Comparison of ENCODE assay signal across 9 cellular contexts in the genomic region with DNA sequence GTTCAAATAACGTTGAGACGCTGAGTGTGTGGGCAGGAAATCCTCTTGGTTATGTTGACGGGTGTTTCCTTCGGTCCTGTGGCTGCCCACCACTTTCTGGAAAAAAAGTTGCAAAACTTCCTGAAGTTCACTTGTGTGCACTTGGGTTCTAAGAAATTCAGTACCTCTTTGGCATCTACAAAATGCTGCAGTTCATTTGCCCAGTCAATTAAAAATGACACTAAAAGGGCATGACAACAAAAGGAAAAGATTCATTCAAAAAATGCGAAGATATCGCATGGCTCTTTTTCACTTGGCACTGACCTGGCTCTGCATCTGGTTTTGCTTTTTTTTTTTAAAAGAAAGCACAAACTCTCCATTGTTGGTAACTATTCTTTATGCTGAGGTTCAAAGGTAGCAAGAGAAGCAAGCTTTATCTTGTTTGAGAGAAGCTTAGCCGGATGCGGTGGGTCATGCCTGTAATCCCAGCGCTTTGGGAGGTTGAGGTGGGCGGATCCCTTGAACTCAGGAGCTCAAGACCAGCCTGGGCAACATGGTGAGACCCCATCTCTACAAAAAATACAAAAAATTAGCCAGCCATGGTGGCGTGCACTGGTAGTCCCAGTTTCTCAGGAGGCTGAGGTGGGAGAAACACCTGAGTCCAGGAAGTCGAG. TPM values are rescaled to one million over a fixed set of nuclear protein-coding genes. Genes with fewer than 3 reads are reported as not detected.
DNase-seq lines count a peak whose midpoint lies in the region; ATAC-seq and TF ChIP-seq lines count a peak whose summit lies in the region.
"Had no signal": no experiment of that assay in that cellular context is flagged by ENCODE, and none has a peak within 500 bp of the region (broad histone marks: within the 10 kb centered on the region; RNA-seq: fewer than 3 reads in every experiment).

No MANE protein-coding gene starts in this region.

- no peak overlapping the region for H3K9ac ChIP-seq in duodenal mucosa (ENCODE audit: low read depth in 1 of 2, low read length in 2 of 2)

- H3K4me3 ChIP-seq in HEK293 (ENCODE audit: low read depth, low read length), result no peak overlapping the region
- H3K4me3 ChIP-seq in duodenal mucosa (ENCODE audit: low read depth in 1 of 2, low read length in 2 of 2), result peak overlapping the region; percentile 29 to 30
- no peak overlapping the region for H3K4me3 ChIP-seq in sigmoid colon

- ATAC-seq in activated CD4-positive, CD25-positive, alpha-beta regulatory T cell treated with anti-CD3 and anti-CD28 coated beads, Interleukin-2, amount 50 U/mL, for 24 hours, result no peak
- no peak for ATAC-seq in GM19023 (IDR thresholded peaks at IDR 0.05; ENCODE audit: unreplicated experiment)

- DNase-seq in T-helper 1 cell (peak in 4 of 5 donors; percentile 17 to 91 (median 28)), sigmoid colon (no peak), NCI-H2171 (lab: John Stamatoyannopoulos, UW) (no peak), HEK293T (ENCODE audit: extremely low spot score) (no peak)
- DNase-seq: NCI-H526 had no signal

- intact Hi-C loops in sigmoid colon (cut with DNase I), result no loop called here

- no peaks in the 10 kb centered on the region for H3K9me3 ChIP-seq in HEK293 (ENCODE audit: control insufficient read depth, insufficient read depth, low read depth, low read length)
- H3K9me3 ChIP-seq in duodenal mucosa (ENCODE audit: control insufficient read depth in 1 of 2, low read length in 2 of 2), result no peaks in the 10 kb centered on the region
- no peaks in the 10 kb centered on the region for H3K9me3 ChIP-seq in sigmoid colon

- POLR2A ChIA-PET in HEK293 (lab: Yijun Ruan, JAX) (no interaction called here), HEK293T (lab: Yijun Ruan, JAX) (interaction anchor here (6.7 kb wide), 1 partner anchor 11 kb away, joined by 48 read pairs; a partner anchor contains a TSS)

- no peak for TF ChIP-seq POLR2A in sigmoid colon (IDR thresholded peaks at IDR 0.05)

- no peak for TF ChIP-seq EP300 in sigmoid colon (IDR thresholded peaks at IDR 0.05)

- no peaks in the 10 kb centered on the region for H3K4me1 ChIP-seq in HEK293 (ENCODE audit: control insufficient read depth, insufficient read depth, low read length)
- H3K4me1 ChIP-seq in duodenal mucosa (ENCODE audit: control insufficient read depth in 1 of 2, insufficient read depth in 2 of 2, low read length in 2 of 2), result peaks cover 24 to 29% of the 10 kb centered on the region in 2 donors
- peaks cover 0 to 15% (median 4%) of the 10 kb centered on the region in 4 donors for H3K4me1 ChIP-seq in sigmoid colon

- no peaks in the 10 kb centered on the region for H3K36me3 ChIP-seq in HEK293 (ENCODE audit: control insufficient read depth in 2 of 2, insufficient read depth in 1 of 2, low read length in 2 of 2)
- H3K36me3 ChIP-seq in duodenal mucosa (ENCODE audit: control insufficient read depth in 1 of 2, insufficient read depth in 2 of 2, low read length in 2 of 2), result no peaks in the 10 kb centered on the region
- H3K36me3 ChIP-seq in sigmoid colon, result no peaks in the 10 kb centered on the region

- no peaks in the 10 kb centered on the region for H3K27me3 ChIP-seq in duodenal mucosa (ENCODE audit: control insufficient read depth in 1 of 2, insufficient read depth in 2 of 2, low read length in 2 of 2)
- no peaks in the 10 kb centered on the region for H3K27me3 ChIP-seq in sigmoid colon

- WGBS in sigmoid colon, 2 donors, result 45 to 83% methylated on average over 12 of the region's 12 CpGs

- H3K27ac ChIP-seq in HEK293 (ENCODE audit: extremely low read depth, low read depth, low read length) (no peak overlapping the region), duodenal mucosa (ENCODE audit: low read depth, low read length) (no peak overlapping the region), sigmoid colon (peak overlapping the region in 3 of 4 donors; percentile 27 to 53 (median 37))

- TF ChIP-seq CTCF in HEK293 (tag by site-specific recombination; IDR thresholded peaks at IDR 0.05) (no peak), sigmoid colon (IDR thresholded peaks at IDR 0.05) (no peak)

- CTCF ChIA-PET in HEK293 (lab: Yijun Ruan, JAX) (interaction anchor here (0.6 to 2.3 kb wide), 3 partner anchors 18 to 419 kb away, joined by 3 to 7 read pairs (median 5); no protein-coding TSS in a partner anchor), HEK293T (lab: Yijun Ruan, JAX) (interaction anchor here (0.6 to 0.8 kb wide), 2 partner anchors 19 kb away, joined by 3 to 4 read pairs; no protein-coding TSS in a partner anchor)

TF ChIP-seq in HEK293, 187 proteins besides CTCF, POLR2A, EP300 and RAD21:
- TF ChIP-seq ZNF121 (tag by site-specific recombination; IDR thresholded peaks at IDR 0.05) (peak; percentile 73), ZNF292 (tag by site-specific recombination; IDR thresholded peaks at IDR 0.05; ENCODE audit: borderline replicate concordance, low read depth) (no peak)

TF ChIP-seq in HEK293T, 16 proteins besides CTCF, POLR2A, EP300 and RAD21:
- TF ChIP-seq CTBP1 (IDR thresholded peaks at IDR 0.05; ENCODE audit: borderline replicate concordance), result no peak

RNA-seq across cellular contexts. Expression of a gene that starts 10.6 kb away (rescaled TPM):
- total RNA-seq in sigmoid colon, result 100 to 1,000 TPM in 2 of 4 donors, 10 to 100 TPM in 2; 76.7 to 126 (median 106) TPM
- polyA plus RNA-seq in sigmoid colon, result 100 to 1,000 TPM in 2 of 3 donors, 10 to 100 TPM in 1; 87.6 to 134 (median 106) TPM

RNA-seq across cellular contexts. Expression of a gene that starts 38.5 kb away (rescaled TPM):
- total RNA-seq in sigmoid colon, result 10 to 100 TPM; 23.9 to 33.2 (median 29.8) TPM
- polyA plus RNA-seq in sigmoid colon, result 10 to 100 TPM in 1 of 3 donors, 1 to 10 TPM in 2; 9.6 to 10.4 (median 9.6) TPM

Comparison
In these comparisons a context has a peak if more than half of its experiments do, and no peak if none do; other contexts are left out.
1. H3K27ac ChIP-seq: peak in sigmoid colon (3 of 4); none in HEK293 (single experiment) and duodenal mucosa (single experiment).
2. H3K4me3 ChIP-seq: peak in duodenal mucosa (2 of 2); none in HEK293 (single experiment) and sigmoid colon (0 of 4).
3. DNase-seq: peak in T-helper 1 cell (4 of 5); none in sigmoid colon (single experiment), NCI-H2171 (single experiment) and HEK293T (single experiment).